Comparison of ENCODE assay signal across 2 cellular contexts in genomic region chr2:197871780-197872456, GRCh38.
A peak's percentile ranks its signal among the peaks of the same experiment; 100 is the strongest.
TF ChIP-seq lines count a peak whose summit lies in the region.

No MANE protein-coding gene starts in this region.

TF ChIP-seq in HepG2, 621 proteins besides CTCF, POLR2A, EP300 and RAD21:
- TF ChIP-seq, protein P1, sequence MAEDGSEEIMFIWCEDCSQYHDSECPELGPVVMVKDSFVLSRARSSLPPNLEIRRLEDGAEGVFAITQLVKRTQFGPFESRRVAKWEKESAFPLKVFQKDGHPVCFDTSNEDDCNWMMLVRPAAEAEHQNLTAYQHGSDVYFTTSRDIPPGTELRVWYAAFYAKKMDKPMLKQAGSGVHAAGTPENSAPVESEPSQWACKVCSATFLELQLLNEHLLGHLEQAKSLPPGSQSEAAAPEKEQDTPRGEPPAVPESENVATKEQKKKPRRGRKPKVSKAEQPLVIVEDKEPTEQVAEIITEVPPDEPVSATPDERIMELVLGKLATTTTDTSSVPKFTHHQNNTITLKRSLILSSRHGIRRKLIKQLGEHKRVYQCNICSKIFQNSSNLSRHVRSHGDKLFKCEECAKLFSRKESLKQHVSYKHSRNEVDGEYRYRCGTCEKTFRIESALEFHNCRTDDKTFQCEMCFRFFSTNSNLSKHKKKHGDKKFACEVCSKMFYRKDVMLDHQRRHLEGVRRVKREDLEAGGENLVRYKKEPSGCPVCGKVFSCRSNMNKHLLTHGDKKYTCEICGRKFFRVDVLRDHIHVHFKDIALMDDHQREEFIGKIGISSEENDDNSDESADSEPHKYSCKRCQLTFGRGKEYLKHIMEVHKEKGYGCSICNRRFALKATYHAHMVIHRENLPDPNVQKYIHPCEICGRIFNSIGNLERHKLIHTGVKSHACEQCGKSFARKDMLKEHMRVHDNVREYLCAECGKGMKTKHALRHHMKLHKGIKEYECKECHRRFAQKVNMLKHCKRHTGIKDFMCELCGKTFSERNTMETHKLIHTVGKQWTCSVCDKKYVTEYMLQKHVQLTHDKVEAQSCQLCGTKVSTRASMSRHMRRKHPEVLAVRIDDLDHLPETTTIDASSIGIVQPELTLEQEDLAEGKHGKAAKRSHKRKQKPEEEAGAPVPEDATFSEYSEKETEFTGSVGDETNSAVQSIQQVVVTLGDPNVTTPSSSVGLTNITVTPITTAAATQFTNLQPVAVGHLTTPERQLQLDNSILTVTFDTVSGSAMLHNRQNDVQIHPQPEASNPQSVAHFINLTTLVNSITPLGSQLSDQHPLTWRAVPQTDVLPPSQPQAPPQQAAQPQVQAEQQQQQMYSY (CRISPR knock-in tag; IDR thresholded peaks at IDR 0.05) = no peak
- TF ChIP-seq ZNF577 (CRISPR knock-in tag; IDR thresholded peaks at IDR 0.05; ENCODE audit: borderline replicate concordance, low read depth) = no peak
- TF ChIP-seq, protein P2, sequence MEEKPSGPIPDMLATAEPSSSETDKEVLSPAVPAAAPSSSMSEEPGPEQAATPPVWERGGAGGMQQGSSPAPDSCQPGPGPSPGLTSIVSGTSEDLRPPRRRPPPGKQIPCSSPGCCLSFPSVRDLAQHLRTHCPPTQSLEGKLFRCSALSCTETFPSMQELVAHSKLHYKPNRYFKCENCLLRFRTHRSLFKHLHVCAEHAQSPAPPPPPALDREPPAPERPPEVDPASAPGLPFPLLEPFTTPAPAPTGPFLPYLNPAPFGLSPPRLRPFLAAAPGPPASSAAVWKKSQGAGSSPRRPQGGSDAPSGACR (CRISPR knock-in tag; IDR thresholded peaks at IDR 0.05) = no peak
- peak; percentile 52; the same call in 1 of the 2 replicates for TF ChIP-seq MAFF (IDR thresholded peaks at IDR 0.05; ENCODE audit: low read depth, low read length)
- peak; percentile 60 to 70; a peak in 3 of 4 replicates for TF ChIP-seq MAFK (conservative IDR thresholded peaks at IDR 0.05 in 1 of 2, IDR thresholded peaks at IDR 0.05 in 1 of 2; ENCODE audit: low read length in 2 of 2)
- TF ChIP-seq MAX (IDR thresholded peaks at IDR 0.05) = no peak
- TF ChIP-seq, protein P3, sequence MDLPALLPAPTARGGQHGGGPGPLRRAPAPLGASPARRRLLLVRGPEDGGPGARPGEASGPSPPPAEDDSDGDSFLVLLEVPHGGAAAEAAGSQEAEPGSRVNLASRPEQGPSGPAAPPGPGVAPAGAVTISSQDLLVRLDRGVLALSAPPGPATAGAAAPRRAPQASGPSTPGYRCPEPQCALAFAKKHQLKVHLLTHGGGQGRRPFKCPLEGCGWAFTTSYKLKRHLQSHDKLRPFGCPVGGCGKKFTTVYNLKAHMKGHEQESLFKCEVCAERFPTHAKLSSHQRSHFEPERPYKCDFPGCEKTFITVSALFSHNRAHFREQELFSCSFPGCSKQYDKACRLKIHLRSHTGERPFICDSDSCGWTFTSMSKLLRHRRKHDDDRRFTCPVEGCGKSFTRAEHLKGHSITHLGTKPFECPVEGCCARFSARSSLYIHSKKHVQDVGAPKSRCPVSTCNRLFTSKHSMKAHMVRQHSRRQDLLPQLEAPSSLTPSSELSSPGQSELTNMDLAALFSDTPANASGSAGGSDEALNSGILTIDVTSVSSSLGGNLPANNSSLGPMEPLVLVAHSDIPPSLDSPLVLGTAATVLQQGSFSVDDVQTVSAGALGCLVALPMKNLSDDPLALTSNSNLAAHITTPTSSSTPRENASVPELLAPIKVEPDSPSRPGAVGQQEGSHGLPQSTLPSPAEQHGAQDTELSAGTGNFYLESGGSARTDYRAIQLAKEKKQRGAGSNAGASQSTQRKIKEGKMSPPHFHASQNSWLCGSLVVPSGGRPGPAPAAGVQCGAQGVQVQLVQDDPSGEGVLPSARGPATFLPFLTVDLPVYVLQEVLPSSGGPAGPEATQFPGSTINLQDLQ (CRISPR knock-in tag; IDR thresholded peaks at IDR 0.05) = no peak
- no peak for TF ChIP-seq STAT6 (CRISPR knock-in tag; IDR thresholded peaks at IDR 0.05; ENCODE audit: borderline replicate concordance)
- TF ChIP-seq KLF11 (CRISPR knock-in tag; IDR thresholded peaks at IDR 0.05) = no peak

TF ChIP-seq in K562, 482 proteins besides CTCF, POLR2A, EP300 and RAD21 (continued from another document):
- TF ChIP-seq, protein P4, sequence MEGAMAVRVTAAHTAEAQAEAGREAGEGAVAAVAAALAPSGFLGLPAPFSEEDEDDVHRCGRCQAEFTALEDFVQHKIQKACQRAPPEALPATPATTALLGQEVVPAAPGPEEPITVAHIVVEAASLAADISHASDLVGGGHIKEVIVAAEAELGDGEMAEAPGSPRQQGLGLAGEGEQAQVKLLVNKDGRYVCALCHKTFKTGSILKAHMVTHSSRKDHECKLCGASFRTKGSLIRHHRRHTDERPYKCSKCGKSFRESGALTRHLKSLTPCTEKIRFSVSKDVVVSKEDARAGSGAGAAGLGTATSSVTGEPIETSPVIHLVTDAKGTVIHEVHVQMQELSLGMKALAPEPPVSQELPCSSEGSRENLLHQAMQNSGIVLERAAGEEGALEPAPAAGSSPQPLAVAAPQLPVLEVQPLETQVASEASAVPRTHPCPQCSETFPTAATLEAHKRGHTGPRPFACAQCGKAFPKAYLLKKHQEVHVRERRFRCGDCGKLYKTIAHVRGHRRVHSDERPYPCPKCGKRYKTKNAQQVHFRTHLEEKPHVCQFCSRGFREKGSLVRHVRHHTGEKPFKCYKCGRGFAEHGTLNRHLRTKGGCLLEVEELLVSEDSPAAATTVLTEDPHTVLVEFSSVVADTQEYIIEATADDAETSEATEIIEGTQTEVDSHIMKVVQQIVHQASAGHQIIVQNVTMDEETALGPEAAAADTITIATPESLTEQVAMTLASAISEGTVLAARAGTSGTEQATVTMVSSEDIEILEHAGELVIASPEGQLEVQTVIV (CRISPR knock-in tag; IDR thresholded peaks at IDR 0.05; ENCODE audit: borderline replicate concordance) = no peak
- TF ChIP-seq ZBTB26 (CRISPR knock-in tag; IDR thresholded peaks at IDR 0.05) = no peak
- 0 out of 4 replicates have a peak, but pooled peaks of 1 of the 2 experiments have one; percentile 9 for TF ChIP-seq KDM1A (IDR thresholded peaks at IDR 0.05)
- TF ChIP-seq MAFG (tag; conservative IDR thresholded peaks at IDR 0.05) = peak; percentile 36; the same call in 1 of the 2 replicates
